In the genomic region with DNA sequence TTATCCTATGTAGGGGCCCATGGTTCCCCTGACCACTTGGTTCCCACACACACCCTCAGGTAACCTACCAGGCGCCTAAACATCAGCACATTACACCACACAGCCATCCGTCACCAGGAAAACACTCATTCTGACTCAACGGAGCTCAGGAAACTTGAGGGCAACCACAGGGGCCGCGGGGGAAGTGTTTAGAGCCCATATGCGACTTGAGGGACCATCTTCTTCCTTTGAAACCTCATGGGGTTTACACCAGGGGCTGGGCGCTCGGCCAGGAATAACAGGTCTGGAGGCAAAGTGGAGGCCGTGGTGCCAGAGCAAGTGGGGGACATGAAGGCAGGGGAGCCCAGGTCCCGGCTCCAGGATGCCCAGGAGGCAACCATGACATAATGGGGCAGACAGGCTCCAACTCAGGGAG, we compare ENCODE assay signal across 2 cellular contexts.
TF ChIP-seq lines count a peak whose summit lies in the region.

No MANE protein-coding gene starts in this region.

TF ChIP-seq in GM23338, 12 proteins besides CTCF, POLR2A, EP300 and RAD21 (continued from another document):
- TF ChIP-seq, protein P1, sequence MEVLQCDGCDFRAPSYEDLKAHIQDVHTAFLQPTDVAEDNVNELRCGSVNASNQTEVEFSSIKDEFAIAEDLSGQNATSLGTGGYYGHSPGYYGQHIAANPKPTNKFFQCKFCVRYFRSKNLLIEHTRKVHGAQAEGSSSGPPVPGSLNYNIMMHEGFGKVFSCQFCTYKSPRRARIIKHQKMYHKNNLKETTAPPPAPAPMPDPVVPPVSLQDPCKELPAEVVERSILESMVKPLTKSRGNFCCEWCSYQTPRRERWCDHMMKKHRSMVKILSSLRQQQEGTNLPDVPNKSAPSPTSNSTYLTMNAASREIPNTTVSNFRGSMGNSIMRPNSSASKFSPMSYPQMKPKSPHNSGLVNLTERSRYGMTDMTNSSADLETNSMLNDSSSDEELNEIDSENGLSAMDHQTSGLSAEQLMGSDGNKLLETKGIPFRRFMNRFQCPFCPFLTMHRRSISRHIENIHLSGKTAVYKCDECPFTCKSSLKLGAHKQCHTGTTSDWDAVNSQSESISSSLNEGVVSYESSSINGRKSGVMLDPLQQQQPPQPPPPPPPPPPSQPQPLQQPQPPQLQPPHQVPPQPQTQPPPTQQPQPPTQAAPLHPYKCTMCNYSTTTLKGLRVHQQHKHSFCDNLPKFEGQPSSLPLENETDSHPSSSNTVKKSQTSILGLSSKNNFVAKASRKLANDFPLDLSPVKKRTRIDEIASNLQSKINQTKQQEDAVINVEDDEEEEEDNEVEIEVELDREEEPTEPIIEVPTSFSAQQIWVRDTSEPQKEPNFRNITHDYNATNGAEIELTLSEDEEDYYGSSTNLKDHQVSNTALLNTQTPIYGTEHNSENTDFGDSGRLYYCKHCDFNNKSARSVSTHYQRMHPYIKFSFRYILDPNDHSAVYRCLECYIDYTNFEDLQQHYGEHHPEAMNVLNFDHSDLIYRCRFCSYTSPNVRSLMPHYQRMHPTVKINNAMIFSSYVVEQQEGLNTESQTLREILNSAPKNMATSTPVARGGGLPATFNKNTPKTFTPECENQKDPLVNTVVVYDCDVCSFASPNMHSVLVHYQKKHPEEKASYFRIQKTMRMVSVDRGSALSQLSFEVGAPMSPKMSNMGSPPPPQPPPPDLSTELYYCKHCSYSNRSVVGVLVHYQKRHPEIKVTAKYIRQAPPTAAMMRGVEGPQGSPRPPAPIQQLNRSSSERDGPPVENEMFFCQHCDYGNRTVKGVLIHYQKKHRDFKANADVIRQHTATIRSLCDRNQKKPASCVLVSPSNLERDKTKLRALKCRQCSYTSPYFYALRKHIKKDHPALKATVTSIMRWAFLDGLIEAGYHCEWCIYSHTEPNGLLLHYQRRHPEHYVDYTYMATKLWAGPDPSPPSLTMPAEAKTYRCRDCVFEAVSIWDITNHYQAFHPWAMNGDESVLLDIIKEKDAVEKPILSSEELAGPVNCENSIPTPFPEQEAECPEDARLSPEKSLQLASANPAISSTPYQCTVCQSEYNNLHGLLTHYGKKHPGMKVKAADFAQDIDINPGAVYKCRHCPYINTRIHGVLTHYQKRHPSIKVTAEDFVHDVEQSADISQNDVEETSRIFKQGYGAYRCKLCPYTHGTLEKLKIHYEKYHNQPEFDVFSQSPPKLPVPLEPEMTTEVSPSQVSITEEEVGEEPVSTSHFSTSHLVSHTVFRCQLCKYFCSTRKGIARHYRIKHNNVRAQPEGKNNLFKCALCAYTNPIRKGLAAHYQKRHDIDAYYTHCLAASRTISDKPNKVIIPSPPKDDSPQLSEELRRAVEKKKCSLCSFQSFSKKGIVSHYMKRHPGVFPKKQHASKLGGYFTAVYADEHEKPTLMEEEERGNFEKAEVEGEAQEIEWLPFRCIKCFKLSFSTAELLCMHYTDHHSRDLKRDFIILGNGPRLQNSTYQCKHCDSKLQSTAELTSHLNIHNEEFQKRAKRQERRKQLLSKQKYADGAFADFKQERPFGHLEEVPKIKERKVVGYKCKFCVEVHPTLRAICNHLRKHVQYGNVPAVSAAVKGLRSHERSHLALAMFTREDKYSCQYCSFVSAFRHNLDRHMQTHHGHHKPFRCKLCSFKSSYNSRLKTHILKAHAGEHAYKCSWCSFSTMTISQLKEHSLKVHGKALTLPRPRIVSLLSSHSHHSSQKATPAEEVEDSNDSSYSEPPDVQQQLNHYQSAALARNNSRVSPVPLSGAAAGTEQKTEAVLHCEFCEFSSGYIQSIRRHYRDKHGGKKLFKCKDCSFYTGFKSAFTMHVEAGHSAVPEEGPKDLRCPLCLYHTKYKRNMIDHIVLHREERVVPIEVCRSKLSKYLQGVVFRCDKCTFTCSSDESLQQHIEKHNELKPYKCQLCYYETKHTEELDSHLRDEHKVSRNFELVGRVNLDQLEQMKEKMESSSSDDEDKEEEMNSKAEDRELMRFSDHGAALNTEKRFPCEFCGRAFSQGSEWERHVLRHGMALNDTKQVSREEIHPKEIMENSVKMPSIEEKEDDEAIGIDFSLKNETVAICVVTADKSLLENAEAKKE (CRISPR knock-in tag; IDR thresholded peaks at IDR 0.05) = no peak
- TF ChIP-seq NANOG (IDR thresholded peaks at IDR 0.05; ENCODE audit: borderline replicate concordance) = no peak
- no peak for TF ChIP-seq JUNB (IDR thresholded peaks at IDR 0.05; ENCODE audit: unreplicated experiment)
- TF ChIP-seq CREB1 (CRISPR knock-in tag; IDR thresholded peaks at IDR 0.05; ENCODE audit: low read depth) = no peak
- TF ChIP-seq, protein P2, sequence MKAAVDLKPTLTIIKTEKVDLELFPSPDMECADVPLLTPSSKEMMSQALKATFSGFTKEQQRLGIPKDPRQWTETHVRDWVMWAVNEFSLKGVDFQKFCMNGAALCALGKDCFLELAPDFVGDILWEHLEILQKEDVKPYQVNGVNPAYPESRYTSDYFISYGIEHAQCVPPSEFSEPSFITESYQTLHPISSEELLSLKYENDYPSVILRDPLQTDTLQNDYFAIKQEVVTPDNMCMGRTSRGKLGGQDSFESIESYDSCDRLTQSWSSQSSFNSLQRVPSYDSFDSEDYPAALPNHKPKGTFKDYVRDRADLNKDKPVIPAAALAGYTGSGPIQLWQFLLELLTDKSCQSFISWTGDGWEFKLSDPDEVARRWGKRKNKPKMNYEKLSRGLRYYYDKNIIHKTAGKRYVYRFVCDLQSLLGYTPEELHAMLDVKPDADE (IDR thresholded peaks at IDR 0.05) = no peak

TF ChIP-seq in SK-N-SH, 30 proteins besides CTCF, POLR2A, EP300 and RAD21 (continued from another document):
- TF ChIP-seq, protein P3, sequence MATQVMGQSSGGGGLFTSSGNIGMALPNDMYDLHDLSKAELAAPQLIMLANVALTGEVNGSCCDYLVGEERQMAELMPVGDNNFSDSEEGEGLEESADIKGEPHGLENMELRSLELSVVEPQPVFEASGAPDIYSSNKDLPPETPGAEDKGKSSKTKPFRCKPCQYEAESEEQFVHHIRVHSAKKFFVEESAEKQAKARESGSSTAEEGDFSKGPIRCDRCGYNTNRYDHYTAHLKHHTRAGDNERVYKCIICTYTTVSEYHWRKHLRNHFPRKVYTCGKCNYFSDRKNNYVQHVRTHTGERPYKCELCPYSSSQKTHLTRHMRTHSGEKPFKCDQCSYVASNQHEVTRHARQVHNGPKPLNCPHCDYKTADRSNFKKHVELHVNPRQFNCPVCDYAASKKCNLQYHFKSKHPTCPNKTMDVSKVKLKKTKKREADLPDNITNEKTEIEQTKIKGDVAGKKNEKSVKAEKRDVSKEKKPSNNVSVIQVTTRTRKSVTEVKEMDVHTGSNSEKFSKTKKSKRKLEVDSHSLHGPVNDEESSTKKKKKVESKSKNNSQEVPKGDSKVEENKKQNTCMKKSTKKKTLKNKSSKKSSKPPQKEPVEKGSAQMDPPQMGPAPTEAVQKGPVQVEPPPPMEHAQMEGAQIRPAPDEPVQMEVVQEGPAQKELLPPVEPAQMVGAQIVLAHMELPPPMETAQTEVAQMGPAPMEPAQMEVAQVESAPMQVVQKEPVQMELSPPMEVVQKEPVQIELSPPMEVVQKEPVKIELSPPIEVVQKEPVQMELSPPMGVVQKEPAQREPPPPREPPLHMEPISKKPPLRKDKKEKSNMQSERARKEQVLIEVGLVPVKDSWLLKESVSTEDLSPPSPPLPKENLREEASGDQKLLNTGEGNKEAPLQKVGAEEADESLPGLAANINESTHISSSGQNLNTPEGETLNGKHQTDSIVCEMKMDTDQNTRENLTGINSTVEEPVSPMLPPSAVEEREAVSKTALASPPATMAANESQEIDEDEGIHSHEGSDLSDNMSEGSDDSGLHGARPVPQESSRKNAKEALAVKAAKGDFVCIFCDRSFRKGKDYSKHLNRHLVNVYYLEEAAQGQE (IDR thresholded peaks at IDR 0.05; ENCODE audit: low read depth, low read length) = peak; percentile 53; the same call in 1 of the 2 replicates
- no peak for TF ChIP-seq ELF1 (IDR thresholded peaks at IDR 0.05)
- no peak for TF ChIP-seq EZH2phosphoT487 (IDR thresholded peaks at IDR 0.05; ENCODE audit: borderline replicate concordance, low read depth)
- TF ChIP-seq RCOR1 (IDR thresholded peaks at IDR 0.05; ENCODE audit: low read length) = no peak
- TF ChIP-seq, protein P4, sequence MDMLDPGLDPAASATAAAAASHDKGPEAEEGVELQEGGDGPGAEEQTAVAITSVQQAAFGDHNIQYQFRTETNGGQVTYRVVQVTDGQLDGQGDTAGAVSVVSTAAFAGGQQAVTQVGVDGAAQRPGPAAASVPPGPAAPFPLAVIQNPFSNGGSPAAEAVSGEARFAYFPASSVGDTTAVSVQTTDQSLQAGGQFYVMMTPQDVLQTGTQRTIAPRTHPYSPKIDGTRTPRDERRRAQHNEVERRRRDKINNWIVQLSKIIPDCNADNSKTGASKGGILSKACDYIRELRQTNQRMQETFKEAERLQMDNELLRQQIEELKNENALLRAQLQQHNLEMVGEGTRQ (IDR thresholded peaks at IDR 0.05; ENCODE audit: borderline replicate concordance, low read depth, low read length) = no peak
- peak; percentile 98 for TF ChIP-seq NFIC (IDR thresholded peaks at IDR 0.05; ENCODE audit: borderline replicate concordance)
- TF ChIP-seq TCF12 (IDR thresholded peaks at IDR 0.05) = peak; percentile 96
- TF ChIP-seq SMC3 (IDR thresholded peaks at IDR 0.05; ENCODE audit: low read depth, low read length) = no peak
- peak; percentile 79; the same call in 1 of the 2 replicates for TF ChIP-seq POLR2AphosphoS5 (IDR thresholded peaks at IDR 0.05; ENCODE audit: low read depth, low read length)
- TF ChIP-seq, protein P5, sequence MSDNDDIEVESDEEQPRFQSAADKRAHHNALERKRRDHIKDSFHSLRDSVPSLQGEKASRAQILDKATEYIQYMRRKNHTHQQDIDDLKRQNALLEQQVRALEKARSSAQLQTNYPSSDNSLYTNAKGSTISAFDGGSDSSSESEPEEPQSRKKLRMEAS (IDR thresholded peaks at IDR 0.05; ENCODE audit: low read depth) = peak; percentile 90
- peak; percentile 72; the same call in 1 of the 2 replicates for TF ChIP-seq FOXM1 (IDR thresholded peaks at IDR 0.05; ENCODE audit: low read depth)
- TF ChIP-seq RFX5 (IDR thresholded peaks at IDR 0.05; ENCODE audit: low read length) = no peak
- no peak; the same call in 1 of the 2 replicates for TF ChIP-seq MEF2A (IDR thresholded peaks at IDR 0.05; ENCODE audit: borderline replicate concordance, low read depth)
- peak; percentile 97 for TF ChIP-seq FOSL2 (IDR thresholded peaks at IDR 0.05; ENCODE audit: borderline replicate concordance, low read depth)
- peak; percentile 97 for TF ChIP-seq RXRA (IDR thresholded peaks at IDR 0.05; ENCODE audit: borderline replicate concordance, low read depth)
- no peak for TF ChIP-seq GABPA (IDR thresholded peaks at IDR 0.05; ENCODE audit: low read depth)
- no peak; the same call in 1 of the 2 replicates for TF ChIP-seq JUND (IDR thresholded peaks at IDR 0.05)
- TF ChIP-seq, protein P6, sequence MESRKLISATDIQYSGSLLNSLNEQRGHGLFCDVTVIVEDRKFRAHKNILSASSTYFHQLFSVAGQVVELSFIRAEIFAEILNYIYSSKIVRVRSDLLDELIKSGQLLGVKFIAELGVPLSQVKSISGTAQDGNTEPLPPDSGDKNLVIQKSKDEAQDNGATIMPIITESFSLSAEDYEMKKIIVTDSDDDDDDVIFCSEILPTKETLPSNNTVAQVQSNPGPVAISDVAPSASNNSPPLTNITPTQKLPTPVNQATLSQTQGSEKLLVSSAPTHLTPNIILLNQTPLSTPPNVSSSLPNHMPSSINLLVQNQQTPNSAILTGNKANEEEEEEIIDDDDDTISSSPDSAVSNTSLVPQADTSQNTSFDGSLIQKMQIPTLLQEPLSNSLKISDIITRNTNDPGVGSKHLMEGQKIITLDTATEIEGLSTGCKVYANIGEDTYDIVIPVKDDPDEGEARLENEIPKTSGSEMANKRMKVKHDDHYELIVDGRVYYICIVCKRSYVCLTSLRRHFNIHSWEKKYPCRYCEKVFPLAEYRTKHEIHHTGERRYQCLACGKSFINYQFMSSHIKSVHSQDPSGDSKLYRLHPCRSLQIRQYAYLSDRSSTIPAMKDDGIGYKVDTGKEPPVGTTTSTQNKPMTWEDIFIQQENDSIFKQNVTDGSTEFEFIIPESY (IDR thresholded peaks at IDR 0.05; ENCODE audit: borderline replicate concordance, low read depth) = 0 out of 2 replicates have a peak, but pooled peaks have one; percentile 75
- no peak for TF ChIP-seq CHD2 (IDR thresholded peaks at IDR 0.05; ENCODE audit: low read length, partially characterized antibody)
- TF ChIP-seq YY1 (IDR thresholded peaks at IDR 0.05; ENCODE audit: low read depth) = no peak
- TF ChIP-seq, protein P7, sequence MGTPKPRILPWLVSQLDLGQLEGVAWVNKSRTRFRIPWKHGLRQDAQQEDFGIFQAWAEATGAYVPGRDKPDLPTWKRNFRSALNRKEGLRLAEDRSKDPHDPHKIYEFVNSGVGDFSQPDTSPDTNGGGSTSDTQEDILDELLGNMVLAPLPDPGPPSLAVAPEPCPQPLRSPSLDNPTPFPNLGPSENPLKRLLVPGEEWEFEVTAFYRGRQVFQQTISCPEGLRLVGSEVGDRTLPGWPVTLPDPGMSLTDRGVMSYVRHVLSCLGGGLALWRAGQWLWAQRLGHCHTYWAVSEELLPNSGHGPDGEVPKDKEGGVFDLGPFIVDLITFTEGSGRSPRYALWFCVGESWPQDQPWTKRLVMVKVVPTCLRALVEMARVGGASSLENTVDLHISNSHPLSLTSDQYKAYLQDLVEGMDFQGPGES (IDR thresholded peaks at IDR 0.05; ENCODE audit: low read depth, low read length) = no peak
- TF ChIP-seq, protein P8, sequence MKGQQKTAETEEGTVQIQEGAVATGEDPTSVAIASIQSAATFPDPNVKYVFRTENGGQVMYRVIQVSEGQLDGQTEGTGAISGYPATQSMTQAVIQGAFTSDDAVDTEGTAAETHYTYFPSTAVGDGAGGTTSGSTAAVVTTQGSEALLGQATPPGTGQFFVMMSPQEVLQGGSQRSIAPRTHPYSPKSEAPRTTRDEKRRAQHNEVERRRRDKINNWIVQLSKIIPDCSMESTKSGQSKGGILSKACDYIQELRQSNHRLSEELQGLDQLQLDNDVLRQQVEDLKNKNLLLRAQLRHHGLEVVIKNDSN (IDR thresholded peaks at IDR 0.05; ENCODE audit: borderline replicate concordance, low read depth) = no peak
